Comparison of ENCODE assay signal across 8 cellular contexts in genomic region chr6:156933201-156934053, GRCh38.
DNase-seq lines count a peak whose midpoint lies in the region; ATAC-seq, FAIRE-seq and TF ChIP-seq lines count a peak whose summit lies in the region.

No MANE protein-coding gene starts in this region.

- H3K4me1 Mint-ChIP-seq in brain: peaks cover 59% of the 10 kb centered on the region
- H3K4me1 Mint-ChIP-seq in mesothelial cell of epicardium: peaks cover 48% of the 10 kb centered on the region

- ATAC-seq in GM19467 (IDR thresholded peaks at IDR 0.05; ENCODE audit: unreplicated experiment) (no peak), HG03175 (IDR thresholded peaks at IDR 0.05; ENCODE audit: unreplicated experiment) (no peak)

- no peak overlapping the region for H2BK5ac ChIP-seq in mesenchymal stem cell (ENCODE audit: low read depth, low read length, poor library complexity, severe bottlenecking)

- no peak overlapping the region for H3K4me2 ChIP-seq in mesenchymal stem cell (ENCODE audit: low read length, poor library complexity, severe bottlenecking)

- no peak overlapping the region for H2AFZ ChIP-seq in mesenchymal stem cell (ENCODE audit: low read depth, low read length)

- peak overlapping the region in 1 of 2 experiments; percentile 40 for H3K18ac ChIP-seq in mesenchymal stem cell (ENCODE audit: low read depth in 1 of 2, low read length in 2 of 2)

- no peaks in the 10 kb centered on the region for H3K27me3 ChIP-seq in mesenchymal stem cell (ENCODE audit: control insufficient read depth in 1 of 2, insufficient read depth in 1 of 2, low read length in 2 of 2)

- H2BK15ac ChIP-seq in mesenchymal stem cell (ENCODE audit: low read depth, poor library complexity, severe bottlenecking): no peak overlapping the region

- no peak overlapping the region for H2AK5ac ChIP-seq in mesenchymal stem cell (ENCODE audit: low read length, severe bottlenecking)

- WGBS in mesenchymal stem cell: 79% methylated on average over 7 of the region's 7 CpGs

- peaks cover 27% of the 10 kb centered on the region for H3K79me1 ChIP-seq in mesenchymal stem cell (replicated peaks; ENCODE audit: low read length, poor library complexity, severe bottlenecking)

- H3K27ac Mint-ChIP-seq in brain: peak overlapping the region; percentile 59 to 93 (median 86)
- H3K27ac Mint-ChIP-seq in mesothelial cell of epicardium: peak overlapping the region; percentile 91

- H3K27me3 Mint-ChIP-seq in brain (peaks cover 4% of the 10 kb centered on the region), mesothelial cell of epicardium (ENCODE audit: low read depth) (no peaks in the 10 kb centered on the region)

- no peak for DNase-seq in D721Med (ENCODE audit: insufficient read length, low spot score)
- DNase-seq in NCI-H1417 treated with DMSO at 0.1 percent for 48 hours (lab: John Stamatoyannopoulos, UW): peak; percentile 94
- DNase-seq in mesothelial cell of epicardium (ENCODE audit: low spot score in 2 of 2, unreplicated experiment in 2 of 2): no peak
- DNase-seq in mesenchymal stem cell: no peak
- no peak for DNase-seq in NCI-H226

- peak overlapping the region in 1 of 2 experiments; percentile 72 for H3K23ac ChIP-seq in mesenchymal stem cell (ENCODE audit: low read length in 2 of 2)

- no peak overlapping the region for H2BK12ac ChIP-seq in mesenchymal stem cell (ENCODE audit: low read length in 2 of 2)

- no peak overlapping the region for H2BK120ac ChIP-seq in mesenchymal stem cell (ENCODE audit: low read depth, low read length)

- H3K4me1 ChIP-seq in mesenchymal stem cell (ENCODE audit: control insufficient read depth, insufficient read depth, low read depth, low read length): peaks cover 4% of the 10 kb centered on the region

- H4K8ac ChIP-seq in mesenchymal stem cell (ENCODE audit: low read length): no peak overlapping the region

- no peak overlapping the region for H4K91ac ChIP-seq in mesenchymal stem cell (ENCODE audit: low read length)

- no peak overlapping the region for H3K9ac ChIP-seq in mesenchymal stem cell (ENCODE audit: low read length)

- no peaks in the 10 kb centered on the region for H3K9me3 ChIP-seq in mesenchymal stem cell (ENCODE audit: control insufficient read depth, low read length)

- H3K36me3 Mint-ChIP-seq in brain (peaks cover 22% of the 10 kb centered on the region), mesothelial cell of epicardium (peaks cover 16% of the 10 kb centered on the region)

- no peak overlapping the region for H3K4ac ChIP-seq in mesenchymal stem cell (ENCODE audit: low read depth in 1 of 2, low read length in 2 of 2)

- H3K27ac ChIP-seq in mesenchymal stem cell (ENCODE audit: low read length, poor library complexity, severe bottlenecking): no peak overlapping the region

- H3K14ac ChIP-seq in mesenchymal stem cell (ENCODE audit: low read length in 2 of 2): no peak overlapping the region

- H3K9me3 Mint-ChIP-seq in brain (peaks cover 0 to 7% (median 0%) of the 10 kb centered on the region in 5 experiments), mesothelial cell of epicardium (peaks cover 4% of the 10 kb centered on the region)

- TF ChIP-seq CTCF in D721Med (IDR thresholded peaks at IDR 0.05; ENCODE audit: insufficient read depth, missing control alignments): peak; percentile 34
- peak; percentile 14 to 40 for TF ChIP-seq CTCF in brain (conservative IDR thresholded peaks at IDR 0.05)
- no peak for TF ChIP-seq CTCF in mesothelial cell of epicardium (IDR thresholded peaks at IDR 0.05; ENCODE audit: unreplicated experiment)

- H3K36me3 ChIP-seq in mesenchymal stem cell (ENCODE audit: control insufficient read depth in 1 of 2, insufficient read depth in 2 of 2, low read depth in 1 of 2, low read length in 2 of 2): peaks cover 0 to 16% of the 10 kb centered on the region in 2 experiments

- H3K4me3 Mint-ChIP-seq in brain (peak overlapping the region; percentile 65 to 77 (median 70)), mesothelial cell of epicardium (peak overlapping the region; percentile 35)

- no peak for FAIRE-seq in D721Med (lab: Jason Lieb, UNC)

- no peak overlapping the region for H3K4me3 ChIP-seq in mesenchymal stem cell (ENCODE audit: insufficient read depth in 1 of 2, low read depth in 1 of 2, low read length in 2 of 2)
